9 cellular contexts compared by ENCODE assay signal in the genomic region with DNA sequence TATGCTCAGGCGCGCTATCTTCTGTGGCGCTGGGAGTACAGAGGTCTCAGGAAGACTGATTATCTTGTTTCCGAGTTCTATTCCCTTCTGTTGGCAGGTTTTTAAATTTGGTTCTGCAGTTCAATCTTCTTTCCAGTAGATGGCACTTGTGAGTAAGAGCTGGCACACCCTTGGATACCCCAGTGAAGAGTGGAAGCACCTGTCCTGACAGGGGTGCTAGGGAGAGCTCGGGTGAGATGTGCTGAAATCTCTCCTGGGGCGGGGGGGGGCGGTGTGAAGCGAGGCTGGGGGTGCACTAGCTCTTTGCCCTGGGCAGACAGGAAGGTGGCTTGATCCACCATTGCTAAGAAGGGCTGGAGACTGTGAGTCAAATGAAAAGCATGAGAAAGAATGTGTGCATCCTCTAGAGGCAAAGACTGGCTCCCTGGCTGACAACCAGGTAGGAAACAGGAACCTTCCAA.
DNase-seq lines count a peak whose midpoint lies in the region; ATAC-seq and TF ChIP-seq lines count a peak whose summit lies in the region.
"Had no signal": no experiment of that assay in that cellular context is flagged by ENCODE, and none has a peak within 500 bp of the region (broad histone marks: within the 10 kb centered on the region; RNA-seq: fewer than 3 reads in every experiment).

No MANE protein-coding gene starts in this region.

- CTCF ChIA-PET in BJ (lab: Yijun Ruan, JAX) = interaction anchor here (0.6 to 2.6 kb wide), 24 partner anchors 8 to 992 kb away, joined by 3 to 23 read pairs (median 3); no protein-coding TSS in a partner anchor

- peaks cover 5% of the 10 kb centered on the region for H3K4me1 Mint-ChIP-seq in stimulated activated effector memory CD8-positive, alpha-beta T cell treated with anti-CD3 and anti-CD28 coated beads, Interleukin-12 subunit alpha, Interleukin-12 subunit beta, amount 100 ng/mL, for 72 hours

- no peak overlapping the region for H3K4me3 Mint-ChIP-seq in stimulated activated effector memory CD8-positive, alpha-beta T cell treated with anti-CD3 and anti-CD28 coated beads, Interleukin-12 subunit alpha, Interleukin-12 subunit beta, amount 100 ng/mL, for 72 hours

- no peaks in the 10 kb centered on the region for H3K27me3 ChIP-seq in BJ (ENCODE audit: control insufficient read depth, insufficient read depth, low read length)

- DNase-seq in BJ (ENCODE audit: low read depth) = no peak
- DNase-seq in NCI-H1417 treated with DMSO at 0.1 percent for 48 hours (lab: John Stamatoyannopoulos, UW) = peak; percentile 32
- DNase-seq in iPS DF 4.7 (ENCODE audit: extremely low read depth, low spot score) = peak; percentile 60
- DNase-seq in stimulated activated effector memory CD8-positive, alpha-beta T cell treated with anti-CD3 and anti-CD28 coated beads, Interleukin-12 subunit alpha, Interleukin-12 subunit beta, amount 100 ng/mL, for 72 hours (ENCODE audit: low spot score in 2 of 2) = no peak
- no peak for DNase-seq in OCI-M2 (lab: John Stamatoyannopoulos, UW; ENCODE audit: unreplicated experiment)

- H3K36me3 Mint-ChIP-seq in stimulated activated effector memory CD8-positive, alpha-beta T cell treated with anti-CD3 and anti-CD28 coated beads, Interleukin-12 subunit alpha, Interleukin-12 subunit beta, amount 100 ng/mL, for 72 hours = no peaks in the 10 kb centered on the region

- H3K36me3 ChIP-seq in BJ (ENCODE audit: control insufficient read depth, insufficient read depth, low read length) = no peaks in the 10 kb centered on the region

- POLR2A ChIA-PET in BJ (lab: Charles Lee) = no interaction called here

- H3K27ac Mint-ChIP-seq in stimulated activated effector memory CD8-positive, alpha-beta T cell treated with anti-CD3 and anti-CD28 coated beads, Interleukin-12 subunit alpha, Interleukin-12 subunit beta, amount 100 ng/mL, for 72 hours = no peak overlapping the region

- H3K27ac ChIP-seq in VCaP = peak overlapping the region; percentile 34
- H3K27ac ChIP-seq: SK-N-MC had no signal

- peaks cover 5% of the 10 kb centered on the region for H3K9me3 Mint-ChIP-seq in stimulated activated effector memory CD8-positive, alpha-beta T cell treated with anti-CD3 and anti-CD28 coated beads, Interleukin-12 subunit alpha, Interleukin-12 subunit beta, amount 100 ng/mL, for 72 hours

- TF ChIP-seq CTCF in BJ (IDR thresholded peaks at IDR 0.05; ENCODE audit: insufficient read depth, low read depth, low read length) (peak; percentile 83), VCaP (conservative IDR thresholded peaks at IDR 0.05) (peak; percentile 82)

- H3K4me3 ChIP-seq in BJ (ENCODE audit: low read depth, low read length) = no peak overlapping the region
- H3K4me3 ChIP-seq: SK-N-MC had no signal

- peak; percentile 87 for ATAC-seq in GM18867 (IDR thresholded peaks at IDR 0.05; ENCODE audit: unreplicated experiment)
- peak; percentile 89 for ATAC-seq in HG02938 (IDR thresholded peaks at IDR 0.05; ENCODE audit: unreplicated experiment)
- peak; percentile 74 for ATAC-seq in stimulated activated effector memory CD8-positive, alpha-beta T cell treated with anti-CD3 and anti-CD28 coated beads, Interleukin-12 subunit alpha, Interleukin-12 subunit beta, amount 100 ng/mL, for 72 hours

Comparison
In these comparisons a context has a peak if more than half of its experiments do, and no peak if none do; other contexts are left out.
1. DNase-seq: peak in NCI-H1417 treated with DMSO at 0.1 percent for 48 hours (single experiment) and iPS DF 4.7 (single experiment); none in BJ (single experiment), stimulated activated effector memory CD8-positive, alpha-beta T cell treated with anti-CD3 and anti-CD28 coated beads, Interleukin-12 subunit alpha, Interleukin-12 subunit beta, amount 100 ng/mL, for 72 hours (0 of 2) and OCI-M2 (single experiment).
2. Peak in every context shown above with its lines, with median percentiles within 50 percentile points of each other: ATAC-seq.